Comparison of ENCODE assay signal across 13 cellular contexts in the genomic region with DNA sequence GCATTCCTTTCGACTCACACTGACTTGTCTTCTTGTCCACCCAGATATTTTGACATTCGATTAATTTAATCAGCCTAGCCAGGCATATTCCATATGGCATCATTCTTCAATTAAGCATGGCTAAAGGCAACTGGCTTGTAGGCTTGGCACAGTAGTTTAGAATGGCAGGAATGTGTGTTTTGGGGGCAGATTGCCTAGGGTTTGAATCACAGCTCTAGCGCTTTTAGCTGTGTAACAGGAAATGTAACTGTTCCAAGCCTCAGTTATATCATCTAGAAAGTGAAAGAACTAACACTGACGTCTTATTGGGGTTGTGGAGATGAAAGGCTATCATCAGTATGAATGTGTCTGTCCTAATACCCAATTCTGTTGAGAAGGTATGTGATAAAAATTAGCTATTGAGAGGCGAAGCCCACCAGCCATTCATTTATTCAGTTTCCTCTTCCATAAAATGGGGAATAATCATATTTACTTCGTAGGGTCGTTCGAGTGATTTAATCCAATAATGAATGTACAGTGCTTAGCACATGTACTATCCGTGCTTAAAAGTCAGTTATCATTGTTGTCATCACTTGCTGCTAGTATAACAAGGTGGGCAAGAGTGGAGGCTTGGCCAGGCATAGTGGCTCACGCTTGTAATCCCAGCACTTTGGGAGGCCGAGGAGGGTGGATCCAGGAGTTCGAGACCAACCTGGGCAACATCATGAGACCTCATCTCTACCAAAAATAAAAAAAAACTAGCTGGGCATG. TPM values are rescaled to one million over a fixed set of nuclear protein-coding genes. Genes with fewer than 3 reads are reported as not detected.
DNase-seq lines count a peak whose midpoint lies in the region; ATAC-seq, FAIRE-seq and TF ChIP-seq lines count a peak whose summit lies in the region.
"Had no signal": no experiment of that assay in that cellular context is flagged by ENCODE, and none has a peak within 500 bp of the region (broad histone marks: within the 10 kb centered on the region; RNA-seq: fewer than 3 reads in every experiment).

No MANE protein-coding gene starts in this region.

- H2AFZ ChIP-seq in osteoblast (ENCODE audit: low read length) = no peak overlapping the region

- H3K27ac ChIP-seq in osteoblast (ENCODE audit: low read depth, low read length) = peak overlapping the region; percentile 15

- H3K4me3 ChIP-seq in adipocyte (ENCODE audit: low read length) (no peak overlapping the region), osteoblast (ENCODE audit: insufficient read depth, low read length) (peak overlapping the region; percentile 20)
- H3K4me3 ChIP-seq: K562 had no signal

- no peak for FAIRE-seq in GM19239 (lab: Jason Lieb, UNC)
- FAIRE-seq: K562 had no signal

- H3K4me2 ChIP-seq in osteoblast (ENCODE audit: insufficient read depth, low read length) = peak overlapping the region; percentile 55

- no peak for TF ChIP-seq CTCF in osteoblast (IDR thresholded peaks at IDR 0.05; ENCODE audit: extremely low read depth, low read depth, low read length)

- peaks cover 17% of the 10 kb centered on the region for H3K9me3 ChIP-seq in adipocyte (ENCODE audit: control insufficient read depth, low read length)
- H3K9me3 ChIP-seq in osteoblast (ENCODE audit: low read depth, low read length) = no peaks in the 10 kb centered on the region

- DNase-seq in activated CD4-positive, alpha-beta T cell treated with anti-CD3 and anti-CD28 coated beads, Interleukin-2, amount 10 ng/mL, durations not matched to agents 24 days and 14 days = peak; percentile 64
- DNase-seq in activated CD4-positive, alpha-beta T cell treated with anti-CD3 and anti-CD28 coated beads, Interleukin-2, amount 50 U/mL, for 1 hour = no peak
- DNase-seq in HT1080 (ENCODE audit: low read depth) (peak; percentile 40), adipocyte (ENCODE audit: low read depth) (peak; percentile 38), osteoblast (ENCODE audit: insufficient read length, low spot score, missing footprints) (no peak), GM19239 (ENCODE audit: insufficient read length, low spot score) (no peak), NCI-H1092 treated with DMSO at 0.1 percent for 48 hours (lab: John Stamatoyannopoulos, UW) (no peak)
- DNase-seq: activated T-cell treated with anti-CD3 and anti-CD28 coated beads for 4 hours; NCI-H446 treated with DMSO at 0.1 percent for 48 hours; stimulated activated CD4-positive, alpha-beta T cell treated with anti-CD3 and anti-CD28 coated beads, Interleukin-4, amount 100 ng/mL, for 1 hour had no signal

- no peak overlapping the region for H3K27ac Mint-ChIP-seq in activated CD4-positive, alpha-beta T cell treated with anti-CD3 and anti-CD28 coated beads, Interleukin-2, amount 10 ng/mL, durations not matched to agents 24 days and 14 days

- no peaks in the 10 kb centered on the region for H3K36me3 Mint-ChIP-seq in activated CD4-positive, alpha-beta T cell treated with anti-CD3 and anti-CD28 coated beads, Interleukin-2, amount 10 ng/mL, durations not matched to agents 24 days and 14 days (ENCODE audit: low read depth)

- intact Hi-C loops in activated CD4-positive, alpha-beta T cell treated with anti-CD3 and anti-CD28 coated beads, Interleukin-2, amount 10 ng/mL, durations not matched to agents 24 days and 14 days (cut with micrococcal nuclease) = loop anchor here (5.0 to 10.0 kb wide), 2 partner anchors 40 to 53 kb away; a partner anchor contains a TSS

- H3K4me3 Mint-ChIP-seq in activated CD4-positive, alpha-beta T cell treated with anti-CD3 and anti-CD28 coated beads, Interleukin-2, amount 10 ng/mL, durations not matched to agents 24 days and 14 days = no peak overlapping the region
- H3K4me3 Mint-ChIP-seq: neural crest cell had no signal

- no peaks in the 10 kb centered on the region for H3K79me2 ChIP-seq in osteoblast (ENCODE audit: insufficient read depth, low read length)

- ATAC-seq in GM18870 (IDR thresholded peaks at IDR 0.05; ENCODE audit: unreplicated experiment) = no peak
- ATAC-seq: K562 had no signal

- no peaks in the 10 kb centered on the region for H4K20me1 ChIP-seq in osteoblast (ENCODE audit: insufficient read depth, low read length)

- peaks cover 6% of the 10 kb centered on the region for H3K9me3 Mint-ChIP-seq in activated CD4-positive, alpha-beta T cell treated with anti-CD3 and anti-CD28 coated beads, Interleukin-2, amount 10 ng/mL, durations not matched to agents 24 days and 14 days

- peaks cover 23% of the 10 kb centered on the region for H3K27me3 ChIP-seq in adipocyte (replicated peaks; ENCODE audit: control insufficient read depth, insufficient read depth, low read length)
- peaks cover 23% of the 10 kb centered on the region for H3K27me3 ChIP-seq in osteoblast (ENCODE audit: insufficient read depth, low read length)

- H3K36me3 ChIP-seq in adipocyte (ENCODE audit: control insufficient read depth, insufficient read depth, low read length, severe bottlenecking) (no peaks in the 10 kb centered on the region), osteoblast (ENCODE audit: insufficient read depth, low read length) (no peaks in the 10 kb centered on the region)

- peaks cover 28% of the 10 kb centered on the region for H3K27me3 Mint-ChIP-seq in activated CD4-positive, alpha-beta T cell treated with anti-CD3 and anti-CD28 coated beads, Interleukin-2, amount 10 ng/mL, durations not matched to agents 24 days and 14 days

- H3K9ac ChIP-seq in adipocyte (ENCODE audit: low read length) = no peak overlapping the region

- H3K4me1 Mint-ChIP-seq in activated CD4-positive, alpha-beta T cell treated with anti-CD3 and anti-CD28 coated beads, Interleukin-2, amount 10 ng/mL, durations not matched to agents 24 days and 14 days = peaks cover 9% of the 10 kb centered on the region
- H3K4me1 Mint-ChIP-seq: neural crest cell had no signal

- peaks cover 5% of the 10 kb centered on the region for H3K4me1 ChIP-seq in adipocyte (ENCODE audit: control insufficient read depth, insufficient read depth, low read length)
- H3K4me1 ChIP-seq in osteoblast (ENCODE audit: insufficient read depth, low read length) = peaks cover 25% of the 10 kb centered on the region

RNA-seq across cellular contexts. Expression of a gene that starts 41.6 kb away (rescaled TPM):
- total RNA-seq in activated CD4-positive, alpha-beta T cell treated with anti-CD3 and anti-CD28 coated beads, Interleukin-2, amount 10 ng/mL, durations not matched to agents 24 days and 14 days = not detected in 2 replicates
- total RNA-seq in HT1080 (2014; rRNA removed; shearing (Covaris generic)) = 0.03 and 0.23 TPM in 2 replicates
- 0.09 and 0.17 TPM in 2 replicates for polyA plus RNA-seq in HT1080 (2015; cell fraction: cytosol; rRNA removed)
- polyA plus RNA-seq in HT1080 (2015; cell fraction: nucleus; rRNA removed) = 0.22 and 0.34 TPM in 2 replicates
- not detected in 2 replicates for total RNA-seq in osteoblast
- total RNA-seq: K562 had no signal

Comparison
In these comparisons a context has a peak if more than half of its experiments do, and no peak if none do; other contexts are left out.
1. DNase-seq: peak in activated CD4-positive, alpha-beta T cell treated with anti-CD3 and anti-CD28 coated beads, Interleukin-2, amount 10 ng/mL, durations not matched to agents 24 days and 14 days (single experiment), HT1080 (single experiment) and adipocyte (single experiment); none in activated CD4-positive, alpha-beta T cell treated with anti-CD3 and anti-CD28 coated beads, Interleukin-2, amount 50 U/mL, for 1 hour (single experiment), osteoblast (single experiment), GM19239 (single experiment) and NCI-H1092 treated with DMSO at 0.1 percent for 48 hours (single experiment).